ENCODE assay signal across 28 cellular contexts in genomic region chr2:73031725-73032701, GRCh38. TPM values are rescaled to one million over a fixed set of nuclear protein-coding genes. Genes with fewer than 3 reads are reported as not detected.
DNase-seq lines count a peak whose midpoint lies in the region; FAIRE-seq and TF ChIP-seq lines count a peak whose summit lies in the region.
"Had no signal": no experiment of that assay in that cellular context is flagged by ENCODE, and none has a peak within 500 bp of the region (broad histone marks: within the 10 kb centered on the region; RNA-seq: fewer than 3 reads in every experiment).

No MANE protein-coding gene starts in this region.

- TF ChIP-seq POLR2A in Peyer's patch (IDR thresholded peaks at IDR 0.05), result no peak

- no peak overlapping the region for H3K9ac ChIP-seq in BLaER1 treated with 17β-estradiol and CSF1 and Interleukin-3, amounts not matched to agents 10 nM and 100 nM
- no peak overlapping the region for H3K9ac ChIP-seq in kidney (ENCODE audit: low read length in 2 of 2)

- intact Hi-C loops in kidney (cut with DNase I), result no loop called here

- no peak overlapping the region for H3K27ac ChIP-seq in BLaER1 treated with 17β-estradiol and CSF1 and Interleukin-3, amounts not matched to agents 10 nM and 100 nM
- peak overlapping the region in 3 of 4 donors; percentile 20 to 93 (median 60) for H3K27ac ChIP-seq in Peyer's patch
- peak overlapping the region; percentile 23 to 50 for H3K27ac ChIP-seq in kidney (ENCODE audit: low read depth in 2 of 2, low read length in 2 of 2)
- peak overlapping the region; percentile 88 for H3K27ac ChIP-seq in neutrophil
- H3K27ac ChIP-seq: breast epithelium, epithelial cell of prostate, ovary had no signal

- peaks cover 0 to 26% (median 0%) of the 10 kb centered on the region in 11 experiments; a peak in 5 of 22 replicates for H4K20me1 ChIP-seq in BLaER1 treated with 17β-estradiol and CSF1 and Interleukin-3, amounts not matched to agents 10 nM and 100 nM

- no peak for FAIRE-seq in kidney (lab: Jason Lieb, UNC)
- FAIRE-seq: GM12892, H54 had no signal

- no peak overlapping the region for H3K4me3 ChIP-seq in BLaER1 treated with 17β-estradiol and CSF1 and Interleukin-3, amounts not matched to agents 10 nM and 100 nM
- no peak overlapping the region for H3K4me3 ChIP-seq in Peyer's patch
- no peak overlapping the region for H3K4me3 ChIP-seq in kidney (ENCODE audit: low read length in 2 of 2)
- H3K4me3 ChIP-seq in neutrophil (ENCODE audit: low read depth in 1 of 2, low read length in 1 of 2), result peak overlapping the region in 1 of 2 experiments; percentile 47
- H3K4me3 ChIP-seq: breast epithelium, ovary had no signal

- H3K9me3 ChIP-seq in BLaER1 treated with 17β-estradiol and CSF1 and Interleukin-3, amounts not matched to agents 10 nM and 100 nM (replicated peaks in 1 of 11), result no peaks in the 10 kb centered on the region
- H3K9me3 ChIP-seq in Peyer's patch (no peaks in the 10 kb centered on the region), kidney (ENCODE audit: control insufficient read depth in 1 of 2, low read length in 2 of 2) (no peaks in the 10 kb centered on the region), neutrophil (no peaks in the 10 kb centered on the region)
- H3K9me3 ChIP-seq: BE2C, breast epithelium, ovary had no signal

- H3K4me2 ChIP-seq in BLaER1 treated with 17β-estradiol and CSF1 and Interleukin-3, amounts not matched to agents 10 nM and 100 nM, result peak overlapping the region in 9 of 11 experiments; percentile 13 to 59 (median 30); a peak in 12 of 22 replicates

- DNase-seq in Peyer's patch (peak in 2 of 3 donors; percentile 71 to 76), kidney (no peak), NCI-H1048 (lab: John Stamatoyannopoulos, UW) (no peak), HK-2 (ENCODE audit: unreplicated experiment) (no peak)
- no peak for DNase-seq in activated T-cell treated with anti-CD3 and anti-CD28 coated beads, Interleukin-2, amount 50 U/mL, for 48 hours
- DNase-seq in stimulated activated CD4-positive, alpha-beta T cell treated with anti-CD3 and anti-CD28 coated beads, Interleukin-4, amount 100 ng/mL, for 4 hours, result no peak
- DNase-seq: activated CD4-positive, alpha-beta memory T cell treated with anti-CD3 and anti-CD28 coated beads for 36 hours; activated CD4-positive, alpha-beta T cell treated with anti-CD3 and anti-CD28 coated beads for 1 hour; activated CD8-positive, alpha-beta memory T cell treated with anti-CD3 and anti-CD28 coated beads, Interleukin-2, amount 50 U/mL, for 4 hours; amygdala; BE2C; DMS53; effector CD8-positive, alpha-beta T cell; Karpas-422; NCI-H1417 treated with DMSO at 0.1 percent for 48 hours; NCI-H2081; NCI-H226; NCI-H526 treated with DMSO at 0.1 percent for 48 hours; ovary; SHP77; stimulated activated CD4-positive, alpha-beta T cell treated with anti-CD3 and anti-CD28 coated beads, Interleukin-1b, Interleukin-23, amount 100 ng/mL, for 48 hours; stimulated activated CD8-positive, alpha-beta memory T cell treated with anti-CD3 and anti-CD28 coated beads, Interleukin-4, amount 100 ng/mL, for 48 hours had no signal

- TF ChIP-seq CTCF in Peyer's patch (IDR thresholded peaks at IDR 0.05) (no peak), kidney (IDR thresholded peaks at IDR 0.05; ENCODE audit: borderline replicate concordance, extremely low read depth, insufficient read depth) (no peak), neutrophil (IDR thresholded peaks at IDR 0.05) (no peak)

- H3K36me3 ChIP-seq in BLaER1 treated with 17β-estradiol and CSF1 and Interleukin-3, amounts not matched to agents 10 nM and 100 nM, result peaks cover 0 to 7% (median 0%) of the 10 kb centered on the region in 11 experiments; a peak in 4 of 22 replicates
- H3K36me3 ChIP-seq in Peyer's patch (peaks cover 0 to 12% (median 0%) of the 10 kb centered on the region in 3 donors), kidney (ENCODE audit: control insufficient read depth in 1 of 2, insufficient read depth in 2 of 2, low read length in 2 of 2) (peaks cover 2 to 4% of the 10 kb centered on the region in 2 donors), neutrophil (peaks cover 9% of the 10 kb centered on the region)
- H3K36me3 ChIP-seq: BE2C, breast epithelium, ovary had no signal

- H3K27me3 ChIP-seq in BLaER1 treated with 17β-estradiol and CSF1 and Interleukin-3, amounts not matched to agents 10 nM and 100 nM, result no peaks in the 10 kb centered on the region
- H3K27me3 ChIP-seq in Peyer's patch (no peaks in the 10 kb centered on the region), neutrophil (no peaks in the 10 kb centered on the region)
- H3K27me3 ChIP-seq: BE2C, breast epithelium, ovary had no signal

- peaks cover 19 to 57% (median 36%) of the 10 kb centered on the region in 10 experiments for H3K4me1 ChIP-seq in BLaER1 treated with 17β-estradiol and CSF1 and Interleukin-3, amounts not matched to agents 10 nM and 100 nM
- no peaks in the 10 kb centered on the region for H3K4me1 ChIP-seq in Peyer's patch
- peaks cover 4 to 19% of the 10 kb centered on the region in 2 donors for H3K4me1 ChIP-seq in kidney (ENCODE audit: control insufficient read depth in 1 of 2, insufficient read depth in 1 of 2, low read depth in 1 of 2, low read length in 2 of 2)
- peaks cover 68% of the 10 kb centered on the region in 2 experiments for H3K4me1 ChIP-seq in neutrophil (ENCODE audit: control insufficient read depth in 1 of 2, insufficient read depth in 1 of 2, low read depth in 1 of 2, low read length in 1 of 2)
- H3K4me1 ChIP-seq: BE2C, breast epithelium had no signal

RNA-seq across cellular contexts. Expression of gene SFXN5, which starts 39.5 kb away (rescaled TPM):
- total RNA-seq in Peyer's patch, result 10 to 100 TPM; 22.9 to 55.4 (median 41.2) TPM
- 21.4 TPM for total RNA-seq in kidney
- polyA plus RNA-seq in kidney (ENCODE audit: insufficient read depth, low read depth, low replicate concordance), result 35.9 TPM

Comparison
In these comparisons a context has a peak if more than half of its experiments do, and no peak if none do; other contexts are left out.
1. H3K27ac ChIP-seq: peak in Peyer's patch (3 of 4), kidney (2 of 2) and neutrophil (single experiment); none in BLaER1 treated with 17β-estradiol and CSF1 and Interleukin-3, amounts not matched to agents 10 nM and 100 nM (0 of 11).
2. DNase-seq: peak in Peyer's patch (2 of 3); none in kidney (single experiment), NCI-H1048 (single experiment), HK-2 (single experiment), activated T-cell treated with anti-CD3 and anti-CD28 coated beads, Interleukin-2, amount 50 U/mL, for 48 hours (0 of 2) and stimulated activated CD4-positive, alpha-beta T cell treated with anti-CD3 and anti-CD28 coated beads, Interleukin-4, amount 100 ng/mL, for 4 hours (0 of 2).